Comparison of ENCODE assay signal across 18 cellular contexts in genomic region chr12:131720921-131721320, GRCh38. TPM values are rescaled to one million over a fixed set of nuclear protein-coding genes. Genes with fewer than 3 reads are reported as not detected.
A peak's percentile ranks its signal among the peaks of the same experiment; 100 is the strongest.
DNase-seq lines count a peak whose midpoint lies in the region; ATAC-seq and TF ChIP-seq lines count a peak whose summit lies in the region.
"Had no signal": no experiment of that assay in that cellular context is flagged by ENCODE, and none has a peak within 500 bp of the region (broad histone marks: within the 10 kb centered on the region; RNA-seq: fewer than 3 reads in every experiment).

No MANE protein-coding gene starts in this region.

- peaks cover 16% of the 10 kb centered on the region for H4K20me1 ChIP-seq in osteoblast (ENCODE audit: insufficient read depth, low read length)

- no peak overlapping the region for H3K9ac ChIP-seq in endodermal cell (ENCODE audit: extremely low read depth, low read length, poor library complexity, severe bottlenecking)

- H3K4me1 Mint-ChIP-seq in endodermal cell: peaks cover 26% of the 10 kb centered on the region

- H3K9me3 Mint-ChIP-seq in endodermal cell: no peaks in the 10 kb centered on the region
- H3K9me3 Mint-ChIP-seq: T-helper 1 cell treated with Interleukin-12 subunit alpha and Interleukin-12 subunit beta and Interleukin-4 antibody, amounts not matched to agents 30 μg/mL and 1 μg/mL, for 36 hours had no signal

- peaks cover 67% of the 10 kb centered on the region for H3K79me2 ChIP-seq in osteoblast (ENCODE audit: insufficient read depth, low read length)

- peak overlapping the region; percentile 38 for H3K27ac ChIP-seq in WERI-Rb-1
- no peak overlapping the region for H3K27ac ChIP-seq in endodermal cell (ENCODE audit: low read depth, low read length)
- peak overlapping the region; percentile 15 for H3K27ac ChIP-seq in osteoblast (ENCODE audit: low read depth, low read length)
- H3K27ac ChIP-seq: cardiac muscle cell, pancreas, thyroid gland had no signal

- no peak overlapping the region for H3K4me3 ChIP-seq in WERI-Rb-1 (ENCODE audit: low read depth, low read length)
- no peak overlapping the region for H3K4me3 ChIP-seq in endodermal cell (ENCODE audit: low read length)
- no peak overlapping the region for H3K4me3 ChIP-seq in osteoblast (ENCODE audit: insufficient read depth, low read length)
- H3K4me3 ChIP-seq: cardiac muscle cell, MG63, mucosa of descending colon, pancreas, thyroid gland had no signal

- H3K27ac Mint-ChIP-seq in endodermal cell: no peak overlapping the region
- H3K27ac Mint-ChIP-seq: T-helper 1 cell treated with Interleukin-12 subunit alpha and Interleukin-12 subunit beta and Interleukin-4 antibody, amounts not matched to agents 30 μg/mL and 1 μg/mL, for 36 hours had no signal

- peaks cover 9% of the 10 kb centered on the region for H3K4me1 ChIP-seq in endodermal cell (ENCODE audit: control insufficient read depth, insufficient read depth, low read length)
- peaks cover 10% of the 10 kb centered on the region for H3K4me1 ChIP-seq in osteoblast (ENCODE audit: insufficient read depth, low read length)
- H3K4me1 ChIP-seq: pancreas, thyroid gland had no signal

- no peak overlapping the region for H2AFZ ChIP-seq in osteoblast (ENCODE audit: low read length)

- peak; percentile 16 for DNase-seq in HPDE6-E6E7 (ENCODE audit: extremely low spot score)
- no peak for DNase-seq in WERI-Rb-1
- peak; percentile 74 for DNase-seq in endodermal cell
- DNase-seq in osteoblast (ENCODE audit: insufficient read length, low spot score, missing footprints): peak; percentile 52
- no peak for DNase-seq in CD1c-positive myeloid dendritic cell (ENCODE audit: extremely low spot score)
- DNase-seq: activated gamma-delta T cell treated with Interleukin-2 at 50 U/mL for 16 hours; C1 segment of cervical spinal cord; effector memory CD4-positive, alpha-beta T cell; kidney; MG63; mucosa of descending colon; NCI-H2029 treated with DMSO at 0.1 percent for 48 hours; pancreas; thyroid gland had no signal

- H3K27me3 Mint-ChIP-seq in endodermal cell (ENCODE audit: insufficient read depth): no peaks in the 10 kb centered on the region

- H3K4me2 ChIP-seq in osteoblast (ENCODE audit: insufficient read depth, low read length): no peak overlapping the region

- no peaks in the 10 kb centered on the region for H3K9me3 ChIP-seq in WERI-Rb-1 (ENCODE audit: severe bottlenecking)
- H3K9me3 ChIP-seq in endodermal cell (ENCODE audit: control insufficient read depth, low read length): no peaks in the 10 kb centered on the region
- no peaks in the 10 kb centered on the region for H3K9me3 ChIP-seq in osteoblast (ENCODE audit: low read depth, low read length)
- H3K9me3 ChIP-seq: MG63, mucosa of descending colon, pancreas, thyroid gland had no signal

- no peaks in the 10 kb centered on the region for H3K27me3 ChIP-seq in WERI-Rb-1 (ENCODE audit: insufficient read depth, low read depth, severe bottlenecking)
- H3K27me3 ChIP-seq in endodermal cell (ENCODE audit: control insufficient read depth, insufficient read depth, low read length, poor library complexity, severe bottlenecking): no peaks in the 10 kb centered on the region
- H3K27me3 ChIP-seq in osteoblast (ENCODE audit: insufficient read depth, low read length): no peaks in the 10 kb centered on the region
- H3K27me3 ChIP-seq: cardiac muscle cell, MG63, pancreas, thyroid gland had no signal

- no peak overlapping the region for H3K4me3 Mint-ChIP-seq in endodermal cell
- H3K4me3 Mint-ChIP-seq: T-helper 1 cell treated with Interleukin-12 subunit alpha and Interleukin-12 subunit beta and Interleukin-4 antibody, amounts not matched to agents 30 μg/mL and 1 μg/mL, for 36 hours had no signal

- H3K36me3 Mint-ChIP-seq in endodermal cell (ENCODE audit: low read depth): peaks cover 73% of the 10 kb centered on the region

- TF ChIP-seq CTCF in WERI-Rb-1 (IDR thresholded peaks at IDR 0.05; ENCODE audit: low read depth, low read length): no peak
- no peak for TF ChIP-seq CTCF in endodermal cell (conservative IDR thresholded peaks at IDR 0.05)
- no peak for TF ChIP-seq CTCF in osteoblast (IDR thresholded peaks at IDR 0.05; ENCODE audit: extremely low read depth, low read depth, low read length)

- ATAC-seq in GM19023 (IDR thresholded peaks at IDR 0.05; ENCODE audit: unreplicated experiment) (no peak), GM21390 (IDR thresholded peaks at IDR 0.05; ENCODE audit: unreplicated experiment) (no peak)
- ATAC-seq: mucosa of descending colon, pancreas had no signal

- H3K36me3 ChIP-seq in WERI-Rb-1 (peaks cover 81% of the 10 kb centered on the region), endodermal cell (ENCODE audit: control insufficient read depth, insufficient read depth, low read length) (peaks cover 98% of the 10 kb centered on the region), osteoblast (ENCODE audit: insufficient read depth, low read length) (peaks cover 68% of the 10 kb centered on the region)

- WGBS in endodermal cell (ENCODE audit: insufficient coverage in 1 of 2, insufficient read length in 1 of 2), 2 experiments: 87 to 93% methylated on average over 7 of the region's 7 CpGs

RNA-seq across cellular contexts. Expression of gene SFSWAP, which starts 10.0 kb away (rescaled TPM):
- 10 to 100 TPM; 50.0 to 52.3 TPM for total RNA-seq in endodermal cell
- 50.9 TPM for polyA plus RNA-seq in endodermal cell (2013, experiment 1 of 2)
- polyA plus RNA-seq in endodermal cell (2013, experiment 2 of 2): 45.1 TPM
- 30.1 and 31.1 TPM in 2 replicates for total RNA-seq in osteoblast

Comparison
In these comparisons a context has a peak if more than half of its experiments do, and no peak if none do; other contexts are left out.
1. DNase-seq: peak in HPDE6-E6E7 (single experiment), endodermal cell (single experiment) and osteoblast (single experiment); none in WERI-Rb-1 (single experiment) and CD1c-positive myeloid dendritic cell (single experiment).